In genomic region chr11:100686476-100686875, GRCh38 we compare ENCODE assay signal across 9 cellular contexts. TPM values are rescaled to one million over a fixed set of nuclear protein-coding genes. Genes with fewer than 3 reads are reported as not detected.
A peak's percentile ranks its signal among the peaks of the same experiment; 100 is the strongest.
DNase-seq lines count a peak whose midpoint lies in the region; ATAC-seq, FAIRE-seq and TF ChIP-seq lines count a peak whose summit lies in the region.
"Had no signal": no experiment of that assay in that cellular context is flagged by ENCODE, and none has a peak within 500 bp of the region (broad histone marks: within the 10 kb centered on the region; RNA-seq: fewer than 3 reads in every experiment).

No MANE protein-coding gene starts in this region.

- H3F3A ChIP-seq in SK-N-SH (replicated peaks; ENCODE audit: insufficient read depth): peaks cover 5% of the 10 kb centered on the region

- H3K4me1 Mint-ChIP-seq in astrocyte (ENCODE audit: low read depth, unreplicated experiment): peaks cover 24% of the 10 kb centered on the region

- no peak for TF ChIP-seq POLR2A in GM18505 (IDR thresholded peaks at IDR 0.05; ENCODE audit: borderline replicate concordance, extremely low read depth, insufficient read depth, insufficient read length)

- H3K9ac ChIP-seq in SK-N-SH (no peak overlapping the region), astrocyte (ENCODE audit: low read length) (peak overlapping the region; percentile 99)

- H3K79me2 ChIP-seq in SK-N-SH (ENCODE audit: insufficient read depth): no peaks in the 10 kb centered on the region
- H3K79me2 ChIP-seq in astrocyte (ENCODE audit: insufficient read depth, low read length): peaks cover 32% of the 10 kb centered on the region

- WGBS in SK-N-SH (ENCODE audit: low lambda C conversion rate): 29% methylated on average over 10 of the region's 10 CpGs

- H3K4me1 ChIP-seq in SK-N-SH (ENCODE audit: control insufficient read depth in 1 of 2, insufficient read depth in 2 of 2, low read depth in 1 of 2, low read length in 1 of 2) (no peaks in the 10 kb centered on the region; a peak in 1 of 4 replicates), astrocyte (ENCODE audit: insufficient read depth, low read length) (peaks cover 19% of the 10 kb centered on the region)

- ATAC-seq in SK-N-SH treated with all-trans-retinoic acid at 6 μM for 48 hours (no peak), HG03457 (IDR thresholded peaks at IDR 0.05; ENCODE audit: unreplicated experiment) (no peak), HG02678 (IDR thresholded peaks at IDR 0.05; ENCODE audit: unreplicated experiment) (no peak), GM18505 (IDR thresholded peaks at IDR 0.05; ENCODE audit: unreplicated experiment) (no peak)

- peak overlapping the region; percentile 88 for H3K4me3 Mint-ChIP-seq in astrocyte (ENCODE audit: unreplicated experiment)

- H3K27me3 ChIP-seq in SK-N-SH (ENCODE audit: insufficient read depth): peaks cover 28% of the 10 kb centered on the region; the same call in 1 of the 2 replicates
- no peaks in the 10 kb centered on the region for H3K27me3 ChIP-seq in astrocyte (ENCODE audit: insufficient read depth, low read length)

- no peak overlapping the region for H2AFZ ChIP-seq in SK-N-SH (ENCODE audit: low read depth)
- H2AFZ ChIP-seq in astrocyte (ENCODE audit: low read depth, low read length): peak overlapping the region; percentile 92

- TF ChIP-seq RAD21 in SK-N-SH (IDR thresholded peaks at IDR 0.05; ENCODE audit: low read length): no peak

- no peak overlapping the region for H3K27ac ChIP-seq in SK-N-SH (ENCODE audit: low read depth in 2 of 2, low read length in 1 of 2)
- no peak overlapping the region for H3K27ac ChIP-seq in astrocyte (ENCODE audit: low read depth, low read length)
- peak overlapping the region; percentile 46 for H3K27ac ChIP-seq in substantia nigra (ENCODE audit: low read depth, low read length, poor library complexity, severe bottlenecking)

- no peak for TF ChIP-seq CTCF in SK-N-SH (IDR thresholded peaks at IDR 0.05)
- TF ChIP-seq CTCF in astrocyte (IDR thresholded peaks at IDR 0.05; ENCODE audit: insufficient read depth, low read depth, low read length): no peak

- H4K20me1 ChIP-seq in SK-N-SH (ENCODE audit: insufficient read depth): no peaks in the 10 kb centered on the region
- peaks cover 9% of the 10 kb centered on the region for H4K20me1 ChIP-seq in astrocyte (ENCODE audit: insufficient read depth, low read length)

- peak overlapping the region; percentile 50 for H3K27ac Mint-ChIP-seq in astrocyte (ENCODE audit: unreplicated experiment)

- FAIRE-seq in astrocyte (lab: Jason Lieb, UNC): no peak

- H3K4me2 ChIP-seq in SK-N-SH (0 out of 2 replicates have a peak overlapping the region, but pooled peaks have one; percentile 88), astrocyte (ENCODE audit: low read length) (peak overlapping the region; percentile 91)

- H3K36me3 ChIP-seq in SK-N-SH (replicated peaks in 1 of 2; ENCODE audit: control insufficient read depth in 1 of 2, insufficient read depth in 2 of 2, low read length in 1 of 2) (no peaks in the 10 kb centered on the region), astrocyte (ENCODE audit: insufficient read depth, low read length) (no peaks in the 10 kb centered on the region)

- CTCF ChIA-PET in SK-N-SH (lab: Yijun Ruan, JAX): no interaction called here

- no peaks in the 10 kb centered on the region for H3K27me3 Mint-ChIP-seq in astrocyte (ENCODE audit: low read depth, unreplicated experiment)

- DNase-seq in SK-N-SH: no peak
- DNase-seq in astrocyte (ENCODE audit: low read depth): no peak
- peak; percentile 23 for DNase-seq in left kidney (ENCODE audit: low read depth, low spot score)
- DNase-seq in substantia nigra (lab: John Stamatoyannopoulos, UW): no peak
- DNase-seq: NCI-H146 had no signal

- H3K9me3 Mint-ChIP-seq in astrocyte (ENCODE audit: unreplicated experiment): no peaks in the 10 kb centered on the region

- H3K9me3 ChIP-seq in SK-N-SH: no peaks in the 10 kb centered on the region
- H3K9me3 ChIP-seq in astrocyte (ENCODE audit: insufficient read depth, low read depth, low read length): no peaks in the 10 kb centered on the region

- H3K4me3 ChIP-seq in SK-N-SH (ENCODE audit: low read depth in 2 of 2, low read length in 1 of 2) (no peak overlapping the region), astrocyte (ENCODE audit: insufficient read depth, low read depth, low read length) (peak overlapping the region; percentile 94)

- no peaks in the 10 kb centered on the region for H3K9me2 ChIP-seq in SK-N-SH

- POLR2A ChIA-PET in SK-N-SH (lab: Yijun Ruan, JAX): no interaction called here

- peaks cover 4% of the 10 kb centered on the region for H3K36me3 Mint-ChIP-seq in astrocyte (ENCODE audit: low read depth, unreplicated experiment)

- TF ChIP-seq EP300 in SK-N-SH (IDR thresholded peaks at IDR 0.05; ENCODE audit: borderline replicate concordance in 1 of 2, low read depth in 1 of 2, low read length in 1 of 2): no peak

TF ChIP-seq in SK-N-SH, 30 proteins besides CTCF, POLR2A, EP300 and RAD21 (continues in another document):
- TF ChIP-seq NRF1 (IDR thresholded peaks at IDR 0.05; ENCODE audit: low read depth, low read length) (no peak), NFIC (IDR thresholded peaks at IDR 0.05; ENCODE audit: borderline replicate concordance) (no peak), ZBTB33 (IDR thresholded peaks at IDR 0.05; ENCODE audit: borderline replicate concordance, low read depth) (no peak), FOXM1 (IDR thresholded peaks at IDR 0.05; ENCODE audit: low read depth) (no peak), TCF12 (IDR thresholded peaks at IDR 0.05) (no peak), RFX5 (IDR thresholded peaks at IDR 0.05; ENCODE audit: low read length) (no peak), CHD2 (IDR thresholded peaks at IDR 0.05; ENCODE audit: low read length, partially characterized antibody) (no peak), YY1 (IDR thresholded peaks at IDR 0.05; ENCODE audit: low read depth) (no peak), SMC3 (IDR thresholded peaks at IDR 0.05; ENCODE audit: low read depth, low read length) (no peak)

TF ChIP-seq in SK-N-SH treated with all-trans-retinoic acid at 6 μM for 48 hours, 23 proteins besides CTCF, POLR2A, EP300 and RAD21 (continues in another document):
- TF ChIP-seq ARNTL (CRISPR knock-in tag; IDR thresholded peaks at IDR 0.05; ENCODE audit: borderline replicate concordance, low read depth) (no peak), RARB (CRISPR knock-in tag; IDR thresholded peaks at IDR 0.05) (no peak), PPARA (CRISPR knock-in tag; IDR thresholded peaks at IDR 0.05; ENCODE audit: borderline replicate concordance) (no peak), ISL1 (CRISPR knock-in tag; IDR thresholded peaks at IDR 0.05) (no peak), ZNF565 (CRISPR knock-in tag; conservative IDR thresholded peaks at IDR 0.05; ENCODE audit: low read depth) (no peak), GLIS3 (CRISPR knock-in tag; IDR thresholded peaks at IDR 0.05) (no peak), ESRRG (CRISPR knock-in tag; IDR thresholded peaks at IDR 0.05) (no peak), TCF4 (CRISPR knock-in tag; IDR thresholded peaks at IDR 0.05; ENCODE audit: borderline replicate concordance) (no peak), ZNF70 (CRISPR knock-in tag; IDR thresholded peaks at IDR 0.05) (no peak), PATZ1 (CRISPR knock-in tag; IDR thresholded peaks at IDR 0.05; ENCODE audit: borderline replicate concordance) (no peak), SNAI2 (CRISPR knock-in tag; IDR thresholded peaks at IDR 0.05) (no peak), TSHZ2 (CRISPR knock-in tag; IDR thresholded peaks at IDR 0.05) (no peak), CSDC2 (CRISPR knock-in tag; IDR thresholded peaks at IDR 0.05) (no peak), ZFP3 (CRISPR knock-in tag; IDR thresholded peaks at IDR 0.05) (no peak), ZFP30 (CRISPR knock-in tag; IDR thresholded peaks at IDR 0.05) (no peak)

RNA-seq across cellular contexts. Expression of gene ARHGAP42, which starts 0.6 kb away (rescaled TPM):
- polyA plus RNA-seq in SK-N-SH (2012; rRNA removed): 0.02 and 0.05 TPM in 2 replicates
- 0.03 and 0.04 TPM in 2 replicates for polyA plus RNA-seq in SK-N-SH (2012; cell fraction: cytosol; rRNA removed)
- polyA plus RNA-seq in SK-N-SH (2012; cell fraction: nucleus; rRNA removed): 0.04 TPM in 1 of 2 replicates, not detected in the other
- 33.2 and 34.2 TPM in 2 replicates for total RNA-seq in astrocyte
